ENCODE assay signal across 11 cellular contexts in the genomic region with DNA sequence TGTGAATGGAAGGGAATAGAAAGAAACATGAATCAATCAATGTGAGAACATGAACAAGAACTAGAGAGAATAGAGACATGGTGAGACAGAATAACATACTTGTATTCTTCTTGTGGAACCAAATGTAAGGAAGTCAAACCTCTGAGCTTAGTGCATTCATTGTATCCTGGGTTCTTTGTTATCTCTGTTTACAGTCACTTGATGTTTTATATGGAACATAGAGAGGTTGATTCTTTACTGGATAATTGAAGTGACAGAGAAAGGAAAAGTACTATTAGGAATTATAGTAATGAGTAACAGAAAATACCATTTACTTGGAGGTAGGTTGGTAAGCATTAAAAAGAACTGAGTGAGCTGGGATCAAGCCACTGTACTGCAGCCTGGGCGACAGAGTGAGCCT. TPM values are rescaled to one million over a fixed set of nuclear protein-coding genes. Genes with fewer than 3 reads are reported as not detected.
DNase-seq lines count a peak whose midpoint lies in the region; ATAC-seq and TF ChIP-seq lines count a peak whose summit lies in the region.
"Had no signal": no experiment of that assay in that cellular context is flagged by ENCODE, and none has a peak within 500 bp of the region (broad histone marks: within the 10 kb centered on the region; RNA-seq: fewer than 3 reads in every experiment).

No MANE protein-coding gene starts in this region.

- H3K27ac ChIP-seq in OCI-LY3 (ENCODE audit: low read length) (peak overlapping the region; percentile 85), fibroblast of lung (ENCODE audit: insufficient read depth, low read length) (no peak overlapping the region)

- H3K27me3 ChIP-seq in OCI-LY3 (ENCODE audit: low read depth, low read length) (no peaks in the 10 kb centered on the region), fibroblast of lung (ENCODE audit: control insufficient read depth, insufficient read depth, low read length) (no peaks in the 10 kb centered on the region)

- peak overlapping the region; percentile 67 for H3K4me3 Mint-ChIP-seq in natural killer cell
- no peak overlapping the region for H3K4me3 Mint-ChIP-seq in natural killer cell treated with Interleukin-12 subunit alpha and Interleukin-12 subunit beta and Interleukin-15 and Interleukin-18, amount 100 ng/mL, for 72 hours
- peak overlapping the region; percentile 71 for H3K4me3 Mint-ChIP-seq in type B pancreatic cell

- no peaks in the 10 kb centered on the region for H3K27me3 Mint-ChIP-seq in natural killer cell (ENCODE audit: low read depth in 2 of 2)
- H3K27me3 Mint-ChIP-seq in natural killer cell treated with Interleukin-12 subunit alpha and Interleukin-12 subunit beta and Interleukin-15 and Interleukin-18, amount 100 ng/mL, for 72 hours: no peaks in the 10 kb centered on the region
- no peaks in the 10 kb centered on the region for H3K27me3 Mint-ChIP-seq in type B pancreatic cell

- H3K4me3 ChIP-seq in OCI-LY3 (ENCODE audit: low read length) (peak overlapping the region; percentile 90), fibroblast of lung (replicated peaks in 1 of 4; ENCODE audit: control extremely low read depth in 1 of 4, insufficient read depth in 1 of 4, low read depth in 3 of 4, low read length in 4 of 4) (no peak overlapping the region)

- H3K9me3 Mint-ChIP-seq in natural killer cell: no peaks in the 10 kb centered on the region
- H3K9me3 Mint-ChIP-seq in natural killer cell treated with Interleukin-12 subunit alpha and Interleukin-12 subunit beta and Interleukin-15 and Interleukin-18, amount 100 ng/mL, for 72 hours: no peaks in the 10 kb centered on the region
- no peaks in the 10 kb centered on the region for H3K9me3 Mint-ChIP-seq in type B pancreatic cell

- H3K4me2 ChIP-seq in OCI-LY3 (ENCODE audit: low read length): peak overlapping the region; percentile 78
- H3K4me2 ChIP-seq in fibroblast of lung (ENCODE audit: extremely low read depth, insufficient read depth, low read length): no peak overlapping the region

- DNase-seq in natural killer cell: no peak
- DNase-seq in natural killer cell treated with Interleukin-12 subunit alpha and Interleukin-12 subunit beta and Interleukin-15 and Interleukin-18, amount 100 ng/mL, for 72 hours (ENCODE audit: low spot score): no peak
- no peak for DNase-seq in fibroblast of lung (ENCODE audit: low read depth in 2 of 2)
- DNase-seq in type B pancreatic cell (ENCODE audit: extremely low spot score, unreplicated experiment): no peak
- DNase-seq in GDM1 (lab: John Stamatoyannopoulos, UW): no peak
- no peak for DNase-seq in mesenteric fat pad (ENCODE audit: low spot score)
- DNase-seq: effector CD4-positive, alpha-beta T cell; lower lobe of right lung; NCI-H2029 treated with DMSO at 0.1 percent for 48 hours had no signal

- peak overlapping the region; percentile 81 for H3K9ac ChIP-seq in OCI-LY3 (ENCODE audit: low read length)
- H3K9ac ChIP-seq in fibroblast of lung (ENCODE audit: insufficient read depth, low read length): no peak overlapping the region

- no peak overlapping the region for H2AFZ ChIP-seq in OCI-LY3 (ENCODE audit: low read depth, low read length)
- H2AFZ ChIP-seq in fibroblast of lung (ENCODE audit: low read length): peak overlapping the region; percentile 21

- H3K36me3 ChIP-seq in OCI-LY3 (replicated peaks; ENCODE audit: low read depth, low read length): peaks cover 11% of the 10 kb centered on the region
- no peaks in the 10 kb centered on the region for H3K36me3 ChIP-seq in fibroblast of lung (ENCODE audit: control insufficient read depth, insufficient read depth, low read length)
- H3K36me3 ChIP-seq: lower lobe of right lung had no signal

- peaks cover 24% of the 10 kb centered on the region for H3K79me2 ChIP-seq in OCI-LY3 (ENCODE audit: low read length)
- H3K79me2 ChIP-seq in fibroblast of lung (ENCODE audit: control insufficient read depth, insufficient read depth, low read length): peaks cover 20% of the 10 kb centered on the region

- H3K27ac Mint-ChIP-seq in natural killer cell (no peak overlapping the region), type B pancreatic cell (peak overlapping the region; percentile 8)
- no peak overlapping the region for H3K27ac Mint-ChIP-seq in natural killer cell treated with Interleukin-12 subunit alpha and Interleukin-12 subunit beta and Interleukin-15 and Interleukin-18, amount 100 ng/mL, for 72 hours

- intact Hi-C loops in natural killer cell (cut with micrococcal nuclease): loop anchor here (2.0 to 5.0 kb wide), 6 partner anchors 62 to 842 kb away; a partner anchor contains a TSS

- H4K20me1 ChIP-seq in OCI-LY3 (ENCODE audit: insufficient read depth, low read length): peaks cover 15% of the 10 kb centered on the region
- H4K20me1 ChIP-seq in fibroblast of lung (ENCODE audit: control insufficient read depth, extremely low read depth, insufficient read depth, low read length): no peaks in the 10 kb centered on the region

- H3K36me3 Mint-ChIP-seq in natural killer cell (no peaks in the 10 kb centered on the region), type B pancreatic cell (peaks cover 2% of the 10 kb centered on the region)
- peaks cover 11% of the 10 kb centered on the region for H3K36me3 Mint-ChIP-seq in natural killer cell treated with Interleukin-12 subunit alpha and Interleukin-12 subunit beta and Interleukin-15 and Interleukin-18, amount 100 ng/mL, for 72 hours

- peaks cover 13% of the 10 kb centered on the region for H3K4me1 ChIP-seq in OCI-LY3 (ENCODE audit: low read length)
- H3K4me1 ChIP-seq in fibroblast of lung (ENCODE audit: control insufficient read depth, extremely low read depth, insufficient read depth, low read length): peaks cover 5% of the 10 kb centered on the region

- TF ChIP-seq CTCF in natural killer cell (IDR thresholded peaks at IDR 0.05): no peak
- no peak for TF ChIP-seq CTCF in OCI-LY3 (IDR thresholded peaks at IDR 0.05; ENCODE audit: low read depth, low read length)
- no peak for TF ChIP-seq CTCF in fibroblast of lung (conservative IDR thresholded peaks at IDR 0.05 in 1 of 2, IDR thresholded peaks at IDR 0.05 in 1 of 2; ENCODE audit: low read depth in 1 of 2, low read length in 2 of 2)
- TF ChIP-seq CTCF in type B pancreatic cell (conservative IDR thresholded peaks at IDR 0.05): no peak

- ATAC-seq in natural killer cell (no peak), HG02623 (IDR thresholded peaks at IDR 0.05; ENCODE audit: unreplicated experiment) (no peak)
- ATAC-seq in natural killer cell treated with Interleukin-12 subunit alpha and Interleukin-12 subunit beta and Interleukin-15 and Interleukin-18, amount 100 ng/mL, for 72 hours: no peak
- ATAC-seq: lower lobe of right lung had no signal

- H3K4me1 Mint-ChIP-seq in natural killer cell: peaks cover 21% of the 10 kb centered on the region in 2 donors
- peaks cover 14 to 18% of the 10 kb centered on the region in 2 donors for H3K4me1 Mint-ChIP-seq in natural killer cell treated with Interleukin-12 subunit alpha and Interleukin-12 subunit beta and Interleukin-15 and Interleukin-18, amount 100 ng/mL, for 72 hours (ENCODE audit: low read depth in 2 of 2)
- peaks cover 4% of the 10 kb centered on the region for H3K4me1 Mint-ChIP-seq in type B pancreatic cell (ENCODE audit: unreplicated experiment)

- H3K9me3 ChIP-seq in OCI-LY3 (ENCODE audit: insufficient read depth, low read length): no peaks in the 10 kb centered on the region
- H3K9me3 ChIP-seq in fibroblast of lung (ENCODE audit: control insufficient read depth, insufficient read depth, low read depth, low read length): no peaks in the 10 kb centered on the region
- H3K9me3 ChIP-seq: lower lobe of right lung had no signal

RNA-seq across cellular contexts. Expression of a gene that starts 2.5 kb away (rescaled TPM):
- 100 to 1,000 TPM; 177 to 203 (median 192) TPM for total RNA-seq in natural killer cell
- 100 to 1,000 TPM; 152 to 269 TPM for total RNA-seq in natural killer cell treated with Interleukin-12 subunit alpha and Interleukin-12 subunit beta and Interleukin-15 and Interleukin-18, amount 100 ng/mL, for 72 hours
- 67.3 and 130 TPM in 2 replicates for total RNA-seq in fibroblast of lung
- polyA plus RNA-seq in fibroblast of lung: 38.5 and 60.3 TPM in 2 replicates
- 46.8 and 47.8 TPM in 2 replicates for polyA plus RNA-seq in fibroblast of lung (2012)
- polyA minus RNA-seq in fibroblast of lung (ENCODE audit: low replicate concordance): 132 and 258 TPM in 2 replicates
- total RNA-seq in type B pancreatic cell (ENCODE audit: low replicate concordance): 132 and 209 TPM in 2 replicates
- total RNA-seq in mesenteric fat pad: 312 TPM
